ENCODE assay signal across 23 cellular contexts in the genomic region with DNA sequence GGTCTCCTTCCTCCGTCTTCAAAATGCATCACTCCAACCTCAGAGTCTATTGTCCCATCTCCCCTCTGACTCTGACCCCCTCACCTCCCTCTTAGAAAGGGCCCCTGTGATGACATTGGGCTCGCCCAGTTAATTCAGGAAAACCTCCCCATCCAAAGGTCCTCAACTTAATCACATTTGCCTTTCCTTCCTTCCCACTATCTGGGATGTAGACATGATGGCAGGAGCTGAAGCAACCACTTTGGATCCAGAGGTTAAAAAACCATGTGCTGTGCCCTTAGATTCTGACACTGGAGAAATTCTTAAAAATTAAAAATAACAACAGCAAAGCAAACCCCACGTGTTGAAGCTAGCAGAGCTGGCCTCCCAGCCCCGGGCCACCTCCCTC.
DNase-seq lines count a peak whose midpoint lies in the region; ATAC-seq, FAIRE-seq and TF ChIP-seq lines count a peak whose summit lies in the region.
"Had no signal": no experiment of that assay in that cellular context is flagged by ENCODE, and none has a peak within 500 bp of the region (broad histone marks: within the 10 kb centered on the region; RNA-seq: fewer than 3 reads in every experiment).

No MANE protein-coding gene starts in this region.

- no peak for TF ChIP-seq RAD21 in HepG2 (CRISPR knock-in tag; IDR thresholded peaks at IDR 0.05)

- H3K27ac Mint-ChIP-seq in activated T-helper 2 cell treated with anti-CD3 and anti-CD28 coated beads, Interferon-gamma antibody, Interleukin-2, Interleukin-4, amounts not matched to agents 10 μg/mL and 5 μg/mL and 100 μg/mL, durations not matched to agents 14 hours and 24 hours and 36 hours, result peak overlapping the region; percentile 42
- H3K27ac Mint-ChIP-seq in effector memory CD8-positive, alpha-beta T cell, result peak overlapping the region; percentile 76 to 83
- peak overlapping the region; percentile 91 for H3K27ac Mint-ChIP-seq in stimulated activated effector memory CD8-positive, alpha-beta T cell treated with anti-CD3 and anti-CD28 coated beads, Interleukin-12 subunit alpha, Interleukin-12 subunit beta, amount 100 ng/mL, for 72 hours
- H3K27ac Mint-ChIP-seq: IgD-negative memory B cell had no signal

- H3K27me3 Mint-ChIP-seq in activated T-helper 2 cell treated with anti-CD3 and anti-CD28 coated beads, Interferon-gamma antibody, Interleukin-2, Interleukin-4, amounts not matched to agents 10 μg/mL and 5 μg/mL and 100 μg/mL, durations not matched to agents 14 hours and 24 hours and 36 hours (ENCODE audit: low read depth), result no peaks in the 10 kb centered on the region
- no peaks in the 10 kb centered on the region for H3K27me3 Mint-ChIP-seq in effector memory CD8-positive, alpha-beta T cell
- H3K27me3 Mint-ChIP-seq: CD8-positive, alpha-beta memory T cell had no signal

- no peaks in the 10 kb centered on the region for H3K36me3 Mint-ChIP-seq in activated T-helper 2 cell treated with anti-CD3 and anti-CD28 coated beads, Interferon-gamma antibody, Interleukin-2, Interleukin-4, amounts not matched to agents 10 μg/mL and 5 μg/mL and 100 μg/mL, durations not matched to agents 14 hours and 24 hours and 36 hours (ENCODE audit: low read depth)
- H3K36me3 Mint-ChIP-seq in effector memory CD8-positive, alpha-beta T cell (ENCODE audit: insufficient read depth), result peaks cover 7% of the 10 kb centered on the region
- peaks cover 32% of the 10 kb centered on the region for H3K36me3 Mint-ChIP-seq in stimulated activated effector memory CD8-positive, alpha-beta T cell treated with anti-CD3 and anti-CD28 coated beads, Interleukin-12 subunit alpha, Interleukin-12 subunit beta, amount 100 ng/mL, for 72 hours
- H3K36me3 Mint-ChIP-seq: CD8-positive, alpha-beta memory T cell had no signal

- H3K4me1 Mint-ChIP-seq in activated T-helper 2 cell treated with anti-CD3 and anti-CD28 coated beads, Interferon-gamma antibody, Interleukin-2, Interleukin-4, amounts not matched to agents 10 μg/mL and 5 μg/mL and 100 μg/mL, durations not matched to agents 14 hours and 24 hours and 36 hours (ENCODE audit: low read depth), result no peaks in the 10 kb centered on the region
- peaks cover 3 to 6% of the 10 kb centered on the region in 2 donors for H3K4me1 Mint-ChIP-seq in effector memory CD8-positive, alpha-beta T cell (ENCODE audit: low read depth in 2 of 2)
- H3K4me1 Mint-ChIP-seq in stimulated activated effector memory CD8-positive, alpha-beta T cell treated with anti-CD3 and anti-CD28 coated beads, Interleukin-12 subunit alpha, Interleukin-12 subunit beta, amount 100 ng/mL, for 72 hours, result peaks cover 21% of the 10 kb centered on the region
- H3K4me1 Mint-ChIP-seq: IgD-negative memory B cell had no signal

- TF ChIP-seq CTCF in HepG2 (CRISPR knock-in tag; IDR thresholded peaks at IDR 0.05) (no peak), right lobe of liver (IDR thresholded peaks at IDR 0.05) (no peak), colonic mucosa (IDR thresholded peaks at IDR 0.05) (no peak)

- no peak for TF ChIP-seq POLR2A in HepG2 (IDR thresholded peaks at IDR 0.05; ENCODE audit: insufficient read depth in 1 of 2, low read depth in 2 of 2, low read length in 2 of 2)
- no peak for TF ChIP-seq POLR2A in right lobe of liver (IDR thresholded peaks at IDR 0.05)

- H3K9me3 Mint-ChIP-seq in activated T-helper 2 cell treated with anti-CD3 and anti-CD28 coated beads, Interferon-gamma antibody, Interleukin-2, Interleukin-4, amounts not matched to agents 10 μg/mL and 5 μg/mL and 100 μg/mL, durations not matched to agents 14 hours and 24 hours and 36 hours, result no peaks in the 10 kb centered on the region
- H3K9me3 Mint-ChIP-seq in effector memory CD8-positive, alpha-beta T cell, result no peaks in the 10 kb centered on the region
- H3K9me3 Mint-ChIP-seq in stimulated activated effector memory CD8-positive, alpha-beta T cell treated with anti-CD3 and anti-CD28 coated beads, Interleukin-12 subunit alpha, Interleukin-12 subunit beta, amount 100 ng/mL, for 72 hours, result no peaks in the 10 kb centered on the region
- H3K9me3 Mint-ChIP-seq: CD8-positive, alpha-beta memory T cell; IgD-negative memory B cell had no signal

- no peak overlapping the region for H3K4me2 ChIP-seq in HepG2 (ENCODE audit: low read depth, low read length)

- H3K4me3 ChIP-seq in HepG2 (replicated peaks in 1 of 3; ENCODE audit: insufficient read depth in 1 of 3, low read depth in 2 of 3, low read length in 3 of 3) (no peak overlapping the region), right lobe of liver (no peak overlapping the region), colonic mucosa (no peak overlapping the region)
- H3K4me3 ChIP-seq: MG63 had no signal

- WGBS in HepG2 (ENCODE audit: low lambda C conversion rate), result 44% methylated on average over 4 of the region's 4 CpGs
- 98% methylated on average over 4 of the region's 4 CpGs for WGBS in right lobe of liver (ENCODE audit: insufficient coverage, low coverage, low lambda C conversion rate, missing lambda C conversion rate)

- DNase-seq in HepG2 (ENCODE audit: low spot score), result no peak
- no peak for DNase-seq in right lobe of liver
- no peak for DNase-seq in activated T-helper 2 cell treated with anti-CD3 and anti-CD28 coated beads, Interferon-gamma antibody, Interleukin-2, Interleukin-4, amounts not matched to agents 10 μg/mL and 5 μg/mL and 100 μg/mL, durations not matched to agents 14 hours and 24 hours and 36 hours (ENCODE audit: low spot score)
- no peak for DNase-seq in effector memory CD8-positive, alpha-beta T cell
- DNase-seq in stimulated activated effector memory CD8-positive, alpha-beta T cell treated with anti-CD3 and anti-CD28 coated beads, Interleukin-12 subunit alpha, Interleukin-12 subunit beta, amount 100 ng/mL, for 72 hours (ENCODE audit: low spot score in 2 of 2), result no peak
- DNase-seq in colonic mucosa, result no peak
- DNase-seq in EL, result no peak
- no peak for DNase-seq in NCI-H2107 (lab: John Stamatoyannopoulos, UW)
- DNase-seq: ACHN; C1 segment of cervical spinal cord; CD8-positive, alpha-beta memory T cell; H7; Kasumi-1; MG63; NCI-H1048; NCI-H1436; NCI-H1930; NCI-H345; NCI-H524 treated with DMSO at 0.1 percent for 48 hours; PC-3; RPMI8226; SHP77 treated with DMSO at 0.1 percent for 48 hours had no signal

- FAIRE-seq in HepG2 (lab: Jason Lieb, UNC), result no peak

- CTCF ChIA-PET in HepG2 (lab: Yijun Ruan, JAX; ENCODE audit: low intra/inter-chr PET ratio, low total read pairs), result no interaction called here

- H3K9me3 ChIP-seq in HepG2 (ENCODE audit: low read length) (no peaks in the 10 kb centered on the region), right lobe of liver (no peaks in the 10 kb centered on the region), colonic mucosa (no peaks in the 10 kb centered on the region)
- H3K9me3 ChIP-seq: MG63 had no signal

- H3K9ac ChIP-seq in HepG2 (ENCODE audit: insufficient read depth, low read depth, low read length) (no peak overlapping the region), colonic mucosa (ENCODE audit: low read depth in 2 of 2, low read length in 2 of 2) (no peak overlapping the region)

- H2AFZ ChIP-seq in HepG2 (ENCODE audit: low read length), result no peak overlapping the region

- peaks cover 9 to 53% of the 10 kb centered on the region in 2 experiments; a peak in 4 of 5 replicates for H3K27me3 ChIP-seq in HepG2 (ENCODE audit: control insufficient read depth in 1 of 2, insufficient read depth in 2 of 2, low read length in 2 of 2)
- no peaks in the 10 kb centered on the region for H3K27me3 ChIP-seq in right lobe of liver
- H3K27me3 ChIP-seq in colonic mucosa, result no peaks in the 10 kb centered on the region
- H3K27me3 ChIP-seq: MG63 had no signal

- H3K4me1 ChIP-seq in HepG2 (ENCODE audit: insufficient read depth, low read length) (peaks cover 26% of the 10 kb centered on the region), right lobe of liver (peaks cover 0 to 14% (median 6%) of the 10 kb centered on the region in 4 donors), colonic mucosa (no peaks in the 10 kb centered on the region)

- in situ Hi-C loops in HepG2 (cut with HindIII; ENCODE audit: extremely low pct_ligation_motif_present, low pct_unique_long_range_greater_than_20kb), result no loop called here

- no peaks in the 10 kb centered on the region for H4K20me1 ChIP-seq in HepG2 (ENCODE audit: insufficient read depth, low read length)

- H3K27ac ChIP-seq in HepG2 (ENCODE audit: extremely low read length, insufficient read depth, low read length), result no peak overlapping the region
- H3K27ac ChIP-seq in right lobe of liver, result no peak overlapping the region
- H3K27ac ChIP-seq in colonic mucosa, result no peak overlapping the region

- H3K79me2 ChIP-seq in HepG2 (ENCODE audit: insufficient read depth, low read length), result no peaks in the 10 kb centered on the region

- no peak overlapping the region for H3K4me3 Mint-ChIP-seq in activated T-helper 2 cell treated with anti-CD3 and anti-CD28 coated beads, Interferon-gamma antibody, Interleukin-2, Interleukin-4, amounts not matched to agents 10 μg/mL and 5 μg/mL and 100 μg/mL, durations not matched to agents 14 hours and 24 hours and 36 hours (ENCODE audit: low read depth)
- no peak overlapping the region for H3K4me3 Mint-ChIP-seq in effector memory CD8-positive, alpha-beta T cell
- H3K4me3 Mint-ChIP-seq in stimulated activated effector memory CD8-positive, alpha-beta T cell treated with anti-CD3 and anti-CD28 coated beads, Interleukin-12 subunit alpha, Interleukin-12 subunit beta, amount 100 ng/mL, for 72 hours, result no peak overlapping the region
- H3K4me3 Mint-ChIP-seq: CD8-positive, alpha-beta memory T cell; IgD-negative memory B cell had no signal

- ATAC-seq in HepG2 (no peak), right lobe of liver (no peak)
- no peak for ATAC-seq in effector memory CD8-positive, alpha-beta T cell (replicated peaks)
- no peak for ATAC-seq in stimulated activated effector memory CD8-positive, alpha-beta T cell treated with anti-CD3 and anti-CD28 coated beads, Interleukin-12 subunit alpha, Interleukin-12 subunit beta, amount 100 ng/mL, for 72 hours
- ATAC-seq: PC-3 had no signal

- TF ChIP-seq EP300 in HepG2 (IDR thresholded peaks at IDR 0.05; ENCODE audit: low read depth in 2 of 2, low read length in 2 of 2) (no peak), HepG2 (CRISPR knock-in tag; IDR thresholded peaks at IDR 0.05; ENCODE audit: borderline replicate concordance) (no peak)

- intact Hi-C loops in HepG2 (cut with micrococcal nuclease; ENCODE audit: unreplicated experiment), result no loop called here
- intact Hi-C loops in right lobe of liver (cut with DNase I), result no loop called here
- intact Hi-C loops in activated T-helper 2 cell treated with anti-CD3 and anti-CD28 coated beads, Interferon-gamma antibody, Interleukin-2, Interleukin-4, amounts not matched to agents 10 μg/mL and 5 μg/mL and 100 μg/mL, durations not matched to agents 14 hours and 24 hours and 36 hours (cut with micrococcal nuclease), result no loop called here
- intact Hi-C loops in colonic mucosa (cut with DNase I), result no loop called here

- H3K36me3 ChIP-seq in HepG2 (replicated peaks in 1 of 2; ENCODE audit: control insufficient read depth in 1 of 2, insufficient read depth in 2 of 2, low read length in 2 of 2) (no peaks in the 10 kb centered on the region), right lobe of liver (no peaks in the 10 kb centered on the region), colonic mucosa (no peaks in the 10 kb centered on the region)
- H3K36me3 ChIP-seq: MG63 had no signal

- no TSS peak for BruUV-seq in HepG2 (replicated peaks; lab: Mats Ljungman, UMichigan)

- POLR2A ChIA-PET in HepG2 (lab: Yijun Ruan, JAX), result no interaction called here

TF ChIP-seq in HepG2, 621 proteins besides CTCF, POLR2A, EP300 and RAD21 (continues in another document):
- no peak for TF ChIP-seq ZNF83 (CRISPR knock-in tag; IDR thresholded peaks at IDR 0.05; ENCODE audit: borderline replicate concordance)
